In genomic region chr13:80048802-80049201, GRCh38 we compare ENCODE assay signal across 1 cellular context.
TF ChIP-seq lines count a peak whose summit lies in the region.

No MANE protein-coding gene starts in this region.

TF ChIP-seq in GM12878, 131 proteins besides CTCF, POLR2A, EP300 and RAD21 (continued from another document):
- TF ChIP-seq ZNF592 (IDR thresholded peaks at IDR 0.05) (peak; percentile 74; the same call in 1 of the 2 replicates), SP1 (IDR thresholded peaks at IDR 0.05; ENCODE audit: low read depth, low read length) (peak; percentile 68), MYB (IDR thresholded peaks at IDR 0.05; ENCODE audit: borderline replicate concordance, low read depth, low read length) (no peak), BCL3 (IDR thresholded peaks at IDR 0.05; ENCODE audit: borderline replicate concordance, insufficient read depth, low read depth, low read length, poor library complexity, severe bottlenecking) (peak; percentile 94), HDAC6 (IDR thresholded peaks at IDR 0.05; ENCODE audit: unreplicated experiment) (no peak), SREBF1 (IDR thresholded peaks at IDR 0.05; ENCODE audit: low read length) (no peak; the same call in 1 of the 2 replicates), MEF2A (IDR thresholded peaks at IDR 0.05; ENCODE audit: insufficient read depth, low read depth, low read length) (peak; percentile 99), ESRRA (IDR thresholded peaks at IDR 0.05; ENCODE audit: low read length) (no peak), EGR1 (IDR thresholded peaks at IDR 0.05; ENCODE audit: borderline replicate concordance in 1 of 2, low read depth in 2 of 2, low read length in 2 of 2) (peak in 1 of 2 experiments; percentile 91; a peak in 2 of 3 replicates), RCOR1 (conservative IDR thresholded peaks at IDR 0.05; ENCODE audit: low read depth, low read length) (no peak), JUND (IDR thresholded peaks at IDR 0.05; ENCODE audit: low read depth, low read length) (peak; percentile 95), E4F1 (IDR thresholded peaks at IDR 0.05; ENCODE audit: borderline replicate concordance, partially characterized antibody) (no peak)
